In the genomic region with DNA sequence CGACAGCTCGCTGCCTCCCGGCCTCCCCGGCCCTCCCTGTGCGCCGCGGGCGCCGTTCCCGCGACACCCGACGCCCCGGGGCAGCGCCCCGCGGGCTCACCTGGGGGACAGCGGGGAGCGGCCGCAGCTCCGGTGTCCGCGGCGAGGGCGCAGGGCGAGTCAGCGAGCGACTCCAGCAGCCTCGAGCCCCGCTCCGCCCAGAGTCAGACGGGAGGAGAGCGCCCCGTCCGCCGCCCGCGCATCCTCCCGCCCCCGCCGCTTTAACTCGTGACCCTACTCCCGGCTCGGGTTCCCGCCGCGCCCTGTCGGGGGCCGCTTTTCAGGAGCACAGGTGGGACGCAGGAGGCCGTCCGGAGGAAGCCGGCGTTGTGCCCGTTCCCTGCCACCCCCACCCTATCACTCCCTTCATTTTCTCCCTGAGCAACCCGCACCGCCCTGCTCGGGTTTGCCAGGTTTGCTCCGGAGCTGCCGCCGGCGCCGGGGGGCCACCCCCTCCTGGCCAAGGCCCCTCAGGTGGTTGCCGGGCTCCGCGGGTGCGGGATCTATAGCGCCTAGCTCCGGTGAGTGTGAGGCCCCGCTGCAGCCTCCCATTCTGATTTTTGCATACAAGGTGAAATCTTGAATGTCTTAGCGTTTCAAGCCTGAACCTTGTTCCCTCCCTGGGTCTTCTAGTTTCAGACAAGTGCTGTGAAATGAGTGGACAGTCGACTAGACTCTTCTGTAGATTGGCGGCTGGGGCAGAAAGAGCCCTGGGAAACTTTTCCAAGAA, we compare ENCODE assay signal across 8 cellular contexts. TPM values are rescaled to one million over a fixed set of nuclear protein-coding genes. Genes with fewer than 3 reads are reported as not detected.
DNase-seq lines count a peak whose midpoint lies in the region; ATAC-seq, FAIRE-seq and TF ChIP-seq lines count a peak whose summit lies in the region.

A gene with protein sequence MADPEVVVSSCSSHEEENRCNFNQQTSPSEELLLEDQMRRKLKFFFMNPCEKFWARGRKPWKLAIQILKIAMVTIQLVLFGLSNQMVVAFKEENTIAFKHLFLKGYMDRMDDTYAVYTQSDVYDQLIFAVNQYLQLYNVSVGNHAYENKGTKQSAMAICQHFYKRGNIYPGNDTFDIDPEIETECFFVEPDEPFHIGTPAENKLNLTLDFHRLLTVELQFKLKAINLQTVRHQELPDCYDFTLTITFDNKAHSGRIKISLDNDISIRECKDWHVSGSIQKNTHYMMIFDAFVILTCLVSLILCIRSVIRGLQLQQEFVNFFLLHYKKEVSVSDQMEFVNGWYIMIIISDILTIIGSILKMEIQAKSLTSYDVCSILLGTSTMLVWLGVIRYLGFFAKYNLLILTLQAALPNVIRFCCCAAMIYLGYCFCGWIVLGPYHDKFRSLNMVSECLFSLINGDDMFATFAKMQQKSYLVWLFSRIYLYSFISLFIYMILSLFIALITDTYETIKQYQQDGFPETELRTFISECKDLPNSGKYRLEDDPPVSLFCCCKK (minus strand): TSS at position 205 of the 769 bp plus-strand sequence. CDS start 3,140 bp downstream, outside the sequence.

- H3K4me2 ChIP-seq in keratinocyte (ENCODE audit: control insufficient read depth, extremely low read depth, insufficient read depth, low read depth, low read length), result peak within 1 kb of the TSS; percentile 69

- H2AFZ ChIP-seq in keratinocyte (ENCODE audit: control insufficient read depth, low read length), result peak within 1 kb of the TSS; percentile 82

- FAIRE-seq in keratinocyte (lab: Jason Lieb, UNC), result peak; percentile 52

- no peaks in the 10 kb centered on the region for H3K4me1 ChIP-seq in keratinocyte (ENCODE audit: control insufficient read depth, extremely low read depth, insufficient read depth, low read length)

- peak; percentile 70 for ATAC-seq in GM19395 (IDR thresholded peaks at IDR 0.05; ENCODE audit: unreplicated experiment)
- peak; percentile 72 for ATAC-seq in HG03354 (IDR thresholded peaks at IDR 0.05; ENCODE audit: poor library complexity, severe bottlenecking, unreplicated experiment)

- peaks cover 8% of the 10 kb centered on the region for H3K27me3 ChIP-seq in keratinocyte (ENCODE audit: control insufficient read depth, extremely low read depth, insufficient read depth, low read length)

- H4K20me1 ChIP-seq in keratinocyte (ENCODE audit: control insufficient read depth, extremely low read depth, insufficient read depth, low read length), result no peaks in the 10 kb centered on the region

- H3K9ac ChIP-seq in keratinocyte (ENCODE audit: control insufficient read depth, extremely low read depth, insufficient read depth, low read length), result peak within 1 kb of the TSS; percentile 53

- H3K4me3 ChIP-seq in astrocyte of the cerebellum (ENCODE audit: low read depth, low read length) (peak within 1 kb of the TSS; percentile 43), keratinocyte (ENCODE audit: control insufficient read depth in 2 of 3, extremely low read depth in 1 of 3, insufficient read depth in 2 of 3, low read depth in 1 of 3, low read length in 3 of 3) (peak within 1 kb of the TSS; percentile 58 to 69 (median 69))

- H3K36me3 ChIP-seq in keratinocyte (ENCODE audit: control insufficient read depth in 2 of 2, extremely low read depth in 1 of 2, insufficient read depth in 2 of 2, low read length in 2 of 2), result no peaks in the 10 kb centered on the region

- DNase-seq in COLO668 (lab: John Stamatoyannopoulos, UW; ENCODE audit: unreplicated experiment) (peak; percentile 92), RWPE1 (ENCODE audit: low spot score) (peak; percentile 34), astrocyte of the cerebellum (ENCODE audit: low read depth) (no peak), keratinocyte (ENCODE audit: low read depth, low spot score) (no peak), NCI-H446 treated with DMSO at 0.1 percent for 48 hours (lab: John Stamatoyannopoulos, UW) (no peak)
- DNase-seq in stimulated activated CD4-positive, alpha-beta T cell treated with anti-CD3 and anti-CD28 coated beads, Interleukin-4, amount 100 ng/mL, for 1 hour, result peak; percentile 45

- dilution Hi-C loops in keratinocyte (cut with MboI; ENCODE audit: extremely low pct_ligation_motif_present, low sequenced_read_pairs), result no loop called here

- no peaks in the 10 kb centered on the region for H3K79me2 ChIP-seq in keratinocyte (ENCODE audit: control insufficient read depth, insufficient read depth, low read length)

- TF ChIP-seq CTCF in RWPE1 (conservative IDR thresholded peaks at IDR 0.05; ENCODE audit: low read depth) (no peak), astrocyte of the cerebellum (IDR thresholded peaks at IDR 0.05; ENCODE audit: low read depth, low read length, missing control alignments) (no peak), keratinocyte (optimal IDR thresholded peaks at IDR 0.05 in 1 of 3, IDR thresholded peaks at IDR 0.05 in 1 of 3, conservative IDR thresholded peaks at IDR 0.05 in 1 of 3; ENCODE audit: extremely low read depth in 1 of 3, insufficient read depth in 2 of 3, low read length in 3 of 3) (no peak)

- H3K9me3 ChIP-seq in keratinocyte (ENCODE audit: control insufficient read depth, low read depth, low read length), result no peaks in the 10 kb centered on the region

- CTCF ChIA-PET in RWPE1 (lab: Yijun Ruan, JAX), result interaction anchor here (0.5 to 1.1 kb wide), 4 partner anchors 12 to 193 kb away, joined by 3 to 5 read pairs (median 4); no protein-coding TSS in a partner anchor

- no peaks in the 10 kb centered on the region for H3K9me1 ChIP-seq in keratinocyte (ENCODE audit: control insufficient read depth, extremely low read depth, insufficient read depth, low read length)

- in situ Hi-C loops in astrocyte of the cerebellum (cut with HindIII; ENCODE audit: low sequenced_read_pairs), result no loop called here

- H3K27ac ChIP-seq in RWPE1, result no peak within 1 kb of the TSS
- no peak within 1 kb of the TSS for H3K27ac ChIP-seq in keratinocyte (ENCODE audit: control insufficient read depth, insufficient read depth, low read length)

- POLR2A ChIA-PET in RWPE1 (lab: Yijun Ruan, JAX; ENCODE audit: low non-redundant PET), result interaction anchor here (0.6 kb wide), 2 partner anchors 8 to 211 kb away, joined by 3 to 6 read pairs; no protein-coding TSS in a partner anchor

RNA-seq across cellular contexts. Expression of the gene that starts here (rescaled TPM):
- 5.5 to 16.2 TPM (median 15.4 TPM) in 3 replicates for polyA plus RNA-seq in keratinocyte
- 2.6 TPM for polyA plus RNA-seq in keratinocyte (2011; ENCODE audit: low read depth)
- 2.6 and 6.8 TPM in 2 replicates for polyA plus RNA-seq in keratinocyte (2011; cell fraction: cytosol; rRNA removed)
- 35.3 and 40.8 TPM in 2 replicates for polyA plus RNA-seq in keratinocyte (2011; cell fraction: nucleus; rRNA removed)
- polyA plus RNA-seq in keratinocyte (2012; ENCODE audit: low replicate concordance), result 2.2 and 3.5 TPM in 2 replicates
- 0.59 to 7.7 TPM (median 6.9 TPM) in 3 replicates for polyA minus RNA-seq in keratinocyte
- 2.9 TPM for polyA minus RNA-seq in keratinocyte (2011; cell fraction: cytosol; rRNA and poly(A)+ RNA removed)
- 9.2 and 17.8 TPM in 2 replicates for polyA minus RNA-seq in keratinocyte (2011; cell fraction: nucleus; rRNA and poly(A)+ RNA removed)

Comparison
In these comparisons a context has a peak if more than half of its experiments do, and no peak if none do; other contexts are left out.
1. DNase-seq: peak in COLO668 (single experiment), RWPE1 (single experiment) and stimulated activated CD4-positive, alpha-beta T cell treated with anti-CD3 and anti-CD28 coated beads, Interleukin-4, amount 100 ng/mL, for 1 hour (single experiment); none in astrocyte of the cerebellum (single experiment), keratinocyte (single experiment) and NCI-H446 treated with DMSO at 0.1 percent for 48 hours (single experiment).